Comparison of ENCODE assay signal across 1 cellular context in genomic region chr15:85333132-85333831, GRCh38.
TF ChIP-seq lines count a peak whose summit lies in the region.

No MANE protein-coding gene starts in this region.

TF ChIP-seq in IMR-90, 13 proteins besides CTCF, POLR2A, EP300 and RAD21 (continued from another document):
- TF ChIP-seq USF2 (IDR thresholded peaks at IDR 0.05; ENCODE audit: low read depth, low read length) (peak; percentile 64; the same call in 1 of the 2 replicates), FOS (IDR thresholded peaks at IDR 0.05; ENCODE audit: low read depth, low read length) (no peak)
